Comparison of ENCODE assay signal across 11 cellular contexts in genomic region chr19:4584670-4585460, GRCh38. TPM values are rescaled to one million over a fixed set of nuclear protein-coding genes. Genes with fewer than 3 reads are reported as not detected.
DNase-seq lines count a peak whose midpoint lies in the region; ATAC-seq, FAIRE-seq and TF ChIP-seq lines count a peak whose summit lies in the region.
"Had no signal": no experiment of that assay in that cellular context is flagged by ENCODE, and none has a peak within 500 bp of the region (broad histone marks: within the 10 kb centered on the region; RNA-seq: fewer than 3 reads in every experiment).

No MANE protein-coding gene starts in this region.

- H3K36me3 ChIP-seq in heart right ventricle (no peaks in the 10 kb centered on the region), adipocyte (ENCODE audit: control insufficient read depth, insufficient read depth, low read length, severe bottlenecking) (no peaks in the 10 kb centered on the region), kidney (ENCODE audit: control insufficient read depth in 1 of 2, insufficient read depth in 2 of 2, low read length in 2 of 2) (no peaks in the 10 kb centered on the region)

- TF ChIP-seq CTCF in heart right ventricle (IDR thresholded peaks at IDR 0.05) (no peak), kidney (IDR thresholded peaks at IDR 0.05; ENCODE audit: borderline replicate concordance, extremely low read depth, insufficient read depth) (no peak)

- no peak overlapping the region for H3K9ac ChIP-seq in adipocyte (ENCODE audit: low read length)
- H3K9ac ChIP-seq in kidney (ENCODE audit: low read length in 2 of 2): no peak overlapping the region

- intact Hi-C loops in heart right ventricle (cut with DNase I): loop anchor here in 2 of 10 donors (2.0 to 10.0 kb wide), 2 partner anchors 40 to 50 kb away; partner anchors contain the start of gene TNFAIP8L1 (in 1 of the 2)
- intact Hi-C loops in Right ventricle myocardium superior (cut with DNase I): no loop called here
- intact Hi-C loops in kidney (cut with DNase I): no loop called here

- DNase-seq in heart right ventricle (no peak), Right ventricle myocardium superior (no peak), adipocyte (ENCODE audit: low read depth) (peak; percentile 36), kidney (peak; percentile 81), urothelium cell line (ENCODE audit: low spot score) (peak; percentile 47), midbrain (lab: John Stamatoyannopoulos, UW) (no peak), GDM1 (lab: John Stamatoyannopoulos, UW) (no peak)
- DNase-seq: activated T-cell treated with anti-CD3 and anti-CD28 coated beads for 4 hours had no signal

- peaks cover 6 to 28% (median 18%) of the 10 kb centered on the region in 9 donors for H3K4me1 ChIP-seq in heart right ventricle
- peaks cover 4% of the 10 kb centered on the region for H3K4me1 ChIP-seq in adipocyte (ENCODE audit: control insufficient read depth, insufficient read depth, low read length)
- H3K4me1 ChIP-seq in kidney (ENCODE audit: control insufficient read depth in 1 of 2, insufficient read depth in 1 of 2, low read depth in 1 of 2, low read length in 2 of 2): no peaks in the 10 kb centered on the region

- H3K27me3 ChIP-seq in heart right ventricle (peaks cover 19 to 66% (median 47%) of the 10 kb centered on the region in 7 donors), adipocyte (replicated peaks; ENCODE audit: control insufficient read depth, insufficient read depth, low read length) (peaks cover 37% of the 10 kb centered on the region)

- FAIRE-seq in kidney (lab: Jason Lieb, UNC) (no peak), urothelium cell line (lab: Jason Lieb, UNC) (no peak)
- FAIRE-seq: islet of Langerhans had no signal

- WGBS in heart right ventricle, 2 donors: 9% methylated on average over 45 of the region's 45 CpGs

- peak overlapping the region; percentile 27 to 66 (median 50) for H3K4me3 ChIP-seq in heart right ventricle
- H3K4me3 ChIP-seq in adipocyte (ENCODE audit: low read length): no peak overlapping the region
- no peak overlapping the region for H3K4me3 ChIP-seq in kidney (ENCODE audit: low read length in 2 of 2)

- H3K27ac ChIP-seq in heart right ventricle (no peak overlapping the region), kidney (ENCODE audit: low read depth in 2 of 2, low read length in 2 of 2) (no peak overlapping the region)

- ATAC-seq in heart right ventricle (peak in 1 of 8 donors; percentile 22), Right ventricle myocardium superior (ENCODE audit: poor library complexity) (no peak), HG03520 (IDR thresholded peaks at IDR 0.05; ENCODE audit: unreplicated experiment) (no peak)

- H3K9me3 ChIP-seq in heart right ventricle (no peaks in the 10 kb centered on the region), adipocyte (ENCODE audit: control insufficient read depth, low read length) (no peaks in the 10 kb centered on the region), kidney (ENCODE audit: control insufficient read depth in 1 of 2, low read length in 2 of 2) (no peaks in the 10 kb centered on the region)

RNA-seq across cellular contexts. Expression of gene SEMA6B, which starts 25.4 kb away (rescaled TPM):
- total RNA-seq in heart right ventricle: 10 to 100 TPM in 4 of 10 donors, 1 to 10 TPM in 6; 3.4 to 27.9 (median 9.0) TPM
- polyA plus RNA-seq in heart right ventricle: 10 to 100 TPM in 1 of 2 donors, 1 to 10 TPM in 1; 9.1 to 12.8 TPM
- total RNA-seq in Right ventricle myocardium superior: 15.0 TPM
- total RNA-seq in kidney: 17.7 TPM
- 2.6 TPM for polyA plus RNA-seq in kidney (ENCODE audit: insufficient read depth, low read depth, low replicate concordance)

RNA-seq across cellular contexts. Expression of gene LRG1, which starts 45.0 kb away (rescaled TPM):
- total RNA-seq in heart right ventricle (1 to 10 TPM in 1 of 10 donors, under 1 TPM in 9; 0.06 to 1.3 (median 0.31) TPM), Right ventricle myocardium superior (0.22 TPM), kidney (26.4 TPM)
- polyA plus RNA-seq in heart right ventricle (under 1 TPM; 0.15 to 0.29 TPM), kidney (ENCODE audit: insufficient read depth, low read depth, low replicate concordance) (2.2 TPM)

RNA-seq across cellular contexts. Expression of gene PLIN5, which starts 49.8 kb away (rescaled TPM):
- total RNA-seq in heart right ventricle (100 to 1,000 TPM in 1 of 10 donors, 10 to 100 TPM in 9; 33.6 to 144 (median 45.7) TPM), Right ventricle myocardium superior (64.6 TPM), kidney (30.7 TPM)
- polyA plus RNA-seq in heart right ventricle (100 to 1,000 TPM in 1 of 2 donors, 10 to 100 TPM in 1; 25.7 to 149 TPM), kidney (ENCODE audit: insufficient read depth, low read depth, low replicate concordance) (21.2 TPM)
- total RNA-seq: NCI-H460 had no signal

RNA-seq across cellular contexts. Expression of gene TNFAIP8L1, which starts 54.5 kb away (rescaled TPM):
- total RNA-seq in heart right ventricle: 10 to 100 TPM in 1 of 10 donors, 1 to 10 TPM in 9; 2.5 to 13.4 (median 6.1) TPM
- polyA plus RNA-seq in heart right ventricle: 1 to 10 TPM; 5.0 to 8.9 TPM
- total RNA-seq in Right ventricle myocardium superior: 4.6 TPM
- 11.5 TPM for total RNA-seq in kidney
- 16.0 TPM for polyA plus RNA-seq in kidney (ENCODE audit: insufficient read depth, low read depth, low replicate concordance)

Comparison
In these comparisons a context has a peak if more than half of its experiments do, and no peak if none do; other contexts are left out.
1. DNase-seq: peak in adipocyte (single experiment), kidney (single experiment) and urothelium cell line (single experiment); none in heart right ventricle (0 of 2), Right ventricle myocardium superior (single experiment), midbrain (single experiment) and GDM1 (single experiment).
2. H3K4me3 ChIP-seq: peak in heart right ventricle (10 of 10); none in adipocyte (single experiment) and kidney (0 of 2).
3. RNA of gene LRG1, which starts 45.0 kb away (total RNA-seq): 26.4 TPM in kidney (single experiment); 0.06 to 1.3 TPM in heart right ventricle and 0.22 TPM in Right ventricle myocardium superior (single experiment); every median in the first group is over 10 times any median in the second.